ENCODE assay signal across 10 cellular contexts in genomic region chr6:122758927-122759334, GRCh38. TPM values are rescaled to one million over a fixed set of nuclear protein-coding genes. Genes with fewer than 3 reads are reported as not detected.
DNase-seq lines count a peak whose midpoint lies in the region; ATAC-seq lines count a peak whose summit lies in the region.
"Had no signal": no experiment of that assay in that cellular context is flagged by ENCODE, and none has a peak within 500 bp of the region (broad histone marks: within the 10 kb centered on the region; RNA-seq: fewer than 3 reads in every experiment).

No MANE protein-coding gene starts in this region.

- peak; percentile 98 for ATAC-seq in GM18867 (IDR thresholded peaks at IDR 0.05; ENCODE audit: unreplicated experiment)
- peak; percentile 98 for ATAC-seq in GM21447 (IDR thresholded peaks at IDR 0.05; ENCODE audit: unreplicated experiment)
- ATAC-seq in HG03097 (IDR thresholded peaks at IDR 0.05; ENCODE audit: low FRiP score, unreplicated experiment) = peak; percentile 93
- no peak for ATAC-seq in left lobe of liver

- H3K27me3 ChIP-seq in GM23248 (replicated peaks; ENCODE audit: insufficient read depth) = no peaks in the 10 kb centered on the region

- H3F3A ChIP-seq in GM23248 (ENCODE audit: insufficient read depth) = no peaks in the 10 kb centered on the region

- H3K9me2 ChIP-seq in GM23248 (ENCODE audit: insufficient read depth) = no peaks in the 10 kb centered on the region

- H4K20me1 ChIP-seq in GM23248 (ENCODE audit: insufficient read depth) = no peaks in the 10 kb centered on the region

- H3K36me3 ChIP-seq in SK-N-MC (ENCODE audit: insufficient read depth, low read length) (no peaks in the 10 kb centered on the region), GM23248 (ENCODE audit: low read depth) (no peaks in the 10 kb centered on the region)
- H3K36me3 ChIP-seq: WERI-Rb-1 had no signal

- no peak for DNase-seq in SK-N-MC (ENCODE audit: low read depth, low spot score)
- DNase-seq in GM23248 = no peak
- no peak for DNase-seq in NCI-H82 (lab: John Stamatoyannopoulos, UW)
- no peak for DNase-seq in DMS 273 treated with DMSO at 0.1 percent for 48 hours (lab: John Stamatoyannopoulos, UW)
- no peak for DNase-seq in left lobe of liver (ENCODE audit: low spot score)
- DNase-seq: WERI-Rb-1 had no signal

- H3K9ac ChIP-seq in SK-N-MC (ENCODE audit: insufficient read length) (no peak overlapping the region), GM23248 (no peak overlapping the region)

- no peaks in the 10 kb centered on the region for H3K4me1 ChIP-seq in GM23248 (ENCODE audit: insufficient read depth)

- WGBS in GM23248 (ENCODE audit: low coverage in 1 of 2, low lambda C conversion rate in 2 of 2, missing lambda C conversion rate in 2 of 2), 2 experiments = 52% methylated on average over 1 of the region's 1 CpG

- no peak overlapping the region for H2AFZ ChIP-seq in GM23248

- H3K9me3 ChIP-seq in SK-N-MC (ENCODE audit: low read depth, low read length) = no peaks in the 10 kb centered on the region
- no peaks in the 10 kb centered on the region for H3K9me3 ChIP-seq in GM23248 (ENCODE audit: low read depth)

- in situ Hi-C loops in GM23248 (cut with MboI) = no loop called here

- no peak overlapping the region for H3K4me2 ChIP-seq in GM23248 (ENCODE audit: unreplicated experiment)

- H3K27ac ChIP-seq in SK-N-MC (peak overlapping the region; percentile 59; the same call in 1 of the 2 replicates), GM23248 (no peak overlapping the region)
- H3K27ac ChIP-seq: WERI-Rb-1 had no signal

- no peaks in the 10 kb centered on the region for H3K79me2 ChIP-seq in GM23248 (ENCODE audit: insufficient read depth)

- H3K4me3 ChIP-seq in SK-N-MC = peak overlapping the region; percentile 10; the same call in 1 of the 2 replicates
- no peak overlapping the region for H3K4me3 ChIP-seq in GM23248

RNA-seq across cellular contexts. Expression of gene FABP7, which starts 20.6 kb away (rescaled TPM):
- total RNA-seq in GM23248 (2014; rRNA removed; shearing (Covaris generic)) = not detected in 2 replicates
- polyA plus RNA-seq in GM23248 (2016; fragmentation: Nextera tagmentation; extraction: Ambion mirVana) = not detected in 2 replicates
- not detected for total RNA-seq in left lobe of liver
- total RNA-seq: osteoblast had no signal

RNA-seq across cellular contexts. Expression of gene SMPDL3A, which starts 30.1 kb away (rescaled TPM):
- 10.8 and 13.4 TPM in 2 replicates for total RNA-seq in GM23248 (2014; rRNA removed; shearing (Covaris generic))
- 14.3 and 15.4 TPM in 2 replicates for polyA plus RNA-seq in GM23248 (2016; fragmentation: Nextera tagmentation; extraction: Ambion mirVana)
- total RNA-seq in left lobe of liver = 29.3 TPM
